23 cellular contexts compared by ENCODE assay signal in the genomic region with DNA sequence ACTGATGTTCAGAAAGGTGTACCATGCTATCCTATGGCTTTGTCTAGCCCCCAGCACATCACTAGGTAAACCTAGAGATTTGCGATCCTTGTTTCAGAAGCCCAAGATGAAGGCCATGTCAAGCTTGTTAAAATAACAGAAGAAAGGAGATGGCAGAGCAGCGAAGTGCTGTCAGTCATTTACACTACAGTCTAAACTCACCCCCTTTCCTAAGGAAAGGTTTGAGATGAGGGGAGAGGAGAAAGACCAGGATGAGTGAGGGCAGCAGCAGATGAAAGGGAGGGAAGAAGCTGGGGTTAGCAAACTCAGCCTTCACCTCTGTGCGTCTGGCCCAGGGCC.
DNase-seq lines count a peak whose midpoint lies in the region; ATAC-seq and TF ChIP-seq lines count a peak whose summit lies in the region.
"Had no signal": no experiment of that assay in that cellular context is flagged by ENCODE, and none has a peak within 500 bp of the region (broad histone marks: within the 10 kb centered on the region; RNA-seq: fewer than 3 reads in every experiment).

No MANE protein-coding gene starts in this region.

- H3K36me3 ChIP-seq in PC-3 (ENCODE audit: low read depth, low read length) = no peaks in the 10 kb centered on the region
- H3K36me3 ChIP-seq in mammary epithelial cell (ENCODE audit: insufficient read depth, low read length) = no peaks in the 10 kb centered on the region
- H3K36me3 ChIP-seq in neural progenitor cell = no peaks in the 10 kb centered on the region
- H3K36me3 ChIP-seq: brain microvascular endothelial cell, esophagus squamous epithelium, gastrocnemius medialis had no signal

- ATAC-seq in PC-3 = no peak
- ATAC-seq: activated CD4-positive, CD25-positive, alpha-beta regulatory T cell treated with anti-CD3 and anti-CD28 coated beads, Interleukin-2, amount 50 U/mL, for 24 hours; activated CD8-positive, alpha-beta T cell treated with anti-CD3 and anti-CD28 coated beads, Interleukin-2, amount 10 ng/mL, durations not matched to agents 7 days and 5 days; gastrocnemius medialis; left ventricle myocardium superior had no signal

- no peaks in the 10 kb centered on the region for H3K9me3 Mint-ChIP-seq in neural progenitor cell

- H4K20me1 ChIP-seq in PC-3 (ENCODE audit: low read length) (no peaks in the 10 kb centered on the region), mammary epithelial cell (ENCODE audit: insufficient read depth, low read length) (no peaks in the 10 kb centered on the region), neural progenitor cell (ENCODE audit: low read depth) (no peaks in the 10 kb centered on the region)

- H3K27me3 ChIP-seq in PC-3 (ENCODE audit: low read length) (no peaks in the 10 kb centered on the region), mammary epithelial cell (ENCODE audit: insufficient read depth, low read length) (no peaks in the 10 kb centered on the region), neural progenitor cell (no peaks in the 10 kb centered on the region)
- H3K27me3 ChIP-seq: brain microvascular endothelial cell, esophagus squamous epithelium, gastrocnemius medialis had no signal

- POLR2A ChIA-PET in PC-3 (lab: Charles Lee; ENCODE audit: unreplicated experiment) = interaction anchor here (0.7 kb wide), 2 partner anchors 12 to 22 kb away, joined by 3 read pairs; no protein-coding TSS in a partner anchor

- H3K27ac Mint-ChIP-seq in neural progenitor cell = peak overlapping the region; percentile 93
- H3K27ac Mint-ChIP-seq: activated CD8-positive, alpha-beta T cell treated with anti-CD3 and anti-CD28 coated beads, Interleukin-2, amount 10 ng/mL, durations not matched to agents 7 days and 5 days had no signal

- peaks cover 4% of the 10 kb centered on the region for H3K27me3 Mint-ChIP-seq in neural progenitor cell (ENCODE audit: insufficient read depth, low read depth)

- H3K79me2 ChIP-seq in PC-3 (ENCODE audit: low read length) (no peaks in the 10 kb centered on the region), mammary epithelial cell (ENCODE audit: insufficient read depth, low read length) (no peaks in the 10 kb centered on the region), neural progenitor cell (ENCODE audit: low read depth) (no peaks in the 10 kb centered on the region)

- dilution Hi-C loops in mammary epithelial cell (cut with HindIII; ENCODE audit: low sequenced_read_pairs) = no loop called here

- H3K4me3 Mint-ChIP-seq in neural progenitor cell = no peak overlapping the region
- H3K4me3 Mint-ChIP-seq: activated CD8-positive, alpha-beta T cell treated with anti-CD3 and anti-CD28 coated beads, Interleukin-2, amount 10 ng/mL, durations not matched to agents 7 days and 5 days had no signal

- H3K27ac ChIP-seq in PC-3 (ENCODE audit: low read length) = peak overlapping the region; percentile 98
- H3K27ac ChIP-seq in mammary epithelial cell (ENCODE audit: insufficient read depth, low read depth, low read length) = peak overlapping the region; percentile 83
- no peak overlapping the region for H3K27ac ChIP-seq in neural progenitor cell
- H3K27ac ChIP-seq: brain microvascular endothelial cell, esophagus squamous epithelium, gastrocnemius medialis, HL-60, psoas muscle had no signal

- 59% methylated on average over 3 of the region's 3 CpGs for WGBS in mammary epithelial cell (ENCODE audit: low coverage, missing lambda C conversion rate)

- peak; percentile 31 for DNase-seq in ACHN
- no peak for DNase-seq in PC-3
- DNase-seq in mammary epithelial cell = no peak
- no peak for DNase-seq in neural progenitor cell (ENCODE audit: low spot score)
- no peak for DNase-seq in DMS153 (lab: John Stamatoyannopoulos, UW)
- DNase-seq in germinal center (ENCODE audit: low spot score) = no peak
- DNase-seq in HK-2 (ENCODE audit: unreplicated experiment) = no peak
- no peak for DNase-seq in G401 (ENCODE audit: low spot score)
- DNase-seq: activated CD8-positive, alpha-beta T cell treated with anti-CD3 and anti-CD28 coated beads, Interleukin-2, amount 10 ng/mL, durations not matched to agents 7 days and 5 days; activated gamma-delta T cell treated with Interleukin-2 at 50 U/mL for 16 hours; activated T-cell treated with anti-CD3 and anti-CD28 coated beads for 4 hours; brain microvascular endothelial cell; DND-41; esophagus squamous epithelium; gastrocnemius medialis; left ventricle myocardium superior; NCI-H1092 treated with DMSO at 0.1 percent for 48 hours; NCI-H2029 treated with DMSO at 0.1 percent for 48 hours; NCI-H748 treated with DMSO at 0.1 percent for 48 hours; psoas muscle; SHP77 treated with DMSO at 0.1 percent for 48 hours had no signal

- H2AFZ ChIP-seq in PC-3 (ENCODE audit: low read length) (peak overlapping the region; percentile 35), mammary epithelial cell (ENCODE audit: low read depth, low read length) (peak overlapping the region; percentile 68), neural progenitor cell (replicated peaks) (no peak overlapping the region)

- H3K4me2 ChIP-seq in PC-3 (ENCODE audit: low read length) (peak overlapping the region; percentile 35), mammary epithelial cell (ENCODE audit: insufficient read depth, low read depth, low read length) (peak overlapping the region; percentile 39), neural progenitor cell (no peak overlapping the region)

- H3F3A ChIP-seq in PC-3 (ENCODE audit: low read length, unreplicated experiment) = no peaks in the 10 kb centered on the region
- H3F3A ChIP-seq in neural progenitor cell (ENCODE audit: low read depth) = no peaks in the 10 kb centered on the region

- H3K4me3 ChIP-seq in PC-3 (ENCODE audit: low read length) (no peak overlapping the region), mammary epithelial cell (replicated peaks in 1 of 3; ENCODE audit: insufficient read depth in 1 of 3, low read depth in 2 of 3, low read length in 3 of 3) (no peak overlapping the region), neural progenitor cell (no peak overlapping the region)
- H3K4me3 ChIP-seq: esophagus squamous epithelium, gastrocnemius medialis, psoas muscle had no signal

- intact Hi-C loops in PC-3 (cut with micrococcal nuclease) = no loop called here
- intact Hi-C loops in mammary epithelial cell (cut with micrococcal nuclease) = loop anchor here (1.0 kb wide), 2 partner anchors 14 to 23 kb away; no protein-coding TSS in a partner anchor

- H3K9me3 ChIP-seq in PC-3 (ENCODE audit: low read length) (no peaks in the 10 kb centered on the region), mammary epithelial cell (replicated peaks; ENCODE audit: insufficient read depth, low read length) (no peaks in the 10 kb centered on the region), neural progenitor cell (ENCODE audit: low read depth) (no peaks in the 10 kb centered on the region)
- H3K9me3 ChIP-seq: esophagus squamous epithelium, gastrocnemius medialis, psoas muscle had no signal

- H3K9ac ChIP-seq in PC-3 (ENCODE audit: low read length) = peak overlapping the region; percentile 72
- peak overlapping the region; percentile 53 for H3K9ac ChIP-seq in mammary epithelial cell (ENCODE audit: insufficient read depth, low read length)
- H3K9ac ChIP-seq in neural progenitor cell = no peak overlapping the region

- no peak for TF ChIP-seq CTCF in PC-3 (conservative IDR thresholded peaks at IDR 0.05; ENCODE audit: low read depth, low read length)
- TF ChIP-seq CTCF in mammary epithelial cell (conservative IDR thresholded peaks at IDR 0.05 in 1 of 2, IDR thresholded peaks at IDR 0.05 in 1 of 2; ENCODE audit: extremely low read depth in 1 of 2, insufficient read depth in 1 of 2, low read depth in 1 of 2, low read length in 2 of 2) = no peak
- no peak for TF ChIP-seq CTCF in neural progenitor cell (IDR thresholded peaks at IDR 0.05)

- H3K4me1 Mint-ChIP-seq in neural progenitor cell = peaks cover 22% of the 10 kb centered on the region

- CTCF ChIA-PET in PC-3 (lab: Charles Lee) (no interaction called here), mammary epithelial cell (lab: Charles Lee; ENCODE audit: low non-redundant PET) (no interaction called here)

- in situ Hi-C loops in ACHN (cut with HindIII; ENCODE audit: low pct_ligation_motif_present, low pct_unique_long_range_greater_than_20kb, low sequenced_read_pairs) (no loop called here), mammary epithelial cell (cut with MboI; ENCODE audit: low sequenced_read_pairs in 2 of 2) (no loop called here), G401 (cut with HindIII; ENCODE audit: low sequenced_read_pairs) (no loop called here)

- H3K9me2 ChIP-seq in PC-3 (replicated peaks; ENCODE audit: low read length) = no peaks in the 10 kb centered on the region

- BruUV-seq in PC-3 (replicated peaks; lab: Mats Ljungman, UMichigan) (no TSS peak), mammary epithelial cell (replicated peaks; lab: Mats Ljungman, UMichigan) (TSS peak; percentile 93)

- H3K4me1 ChIP-seq in PC-3 (ENCODE audit: insufficient read depth, low read length) (peaks cover 18% of the 10 kb centered on the region), mammary epithelial cell (ENCODE audit: insufficient read depth, low read length) (peaks cover 24% of the 10 kb centered on the region), neural progenitor cell (no peaks in the 10 kb centered on the region)
- H3K4me1 ChIP-seq: esophagus squamous epithelium, gastrocnemius medialis, psoas muscle had no signal

- H3K36me3 Mint-ChIP-seq in neural progenitor cell = no peaks in the 10 kb centered on the region
